Comparison of ENCODE assay signal across 9 cellular contexts in the genomic region with DNA sequence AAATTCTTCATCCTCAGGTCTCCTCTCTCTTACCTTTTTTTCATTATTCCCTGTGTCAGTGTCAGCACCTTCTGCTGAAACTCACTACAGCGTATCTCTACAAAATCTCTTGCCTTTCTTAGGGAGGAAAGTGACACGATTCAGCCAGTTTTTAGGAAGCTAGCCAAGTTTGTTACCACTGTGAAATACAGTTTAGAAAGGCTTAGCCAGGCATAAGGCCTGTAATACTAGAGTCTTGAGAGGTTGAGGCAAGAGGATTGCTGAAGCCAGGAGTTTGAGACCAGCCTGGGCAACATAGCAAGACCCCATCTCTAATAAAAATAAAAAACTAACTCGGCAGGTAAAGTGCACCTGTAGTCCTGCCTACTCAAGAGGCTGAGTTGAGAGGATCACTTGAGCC. TPM values are rescaled to one million over a fixed set of nuclear protein-coding genes. Genes with fewer than 3 reads are reported as not detected.
DNase-seq lines count a peak whose midpoint lies in the region; ATAC-seq, FAIRE-seq and TF ChIP-seq lines count a peak whose summit lies in the region.
"Had no signal": no experiment of that assay in that cellular context is flagged by ENCODE, and none has a peak within 500 bp of the region (broad histone marks: within the 10 kb centered on the region; RNA-seq: fewer than 3 reads in every experiment).

No MANE protein-coding gene starts in this region.

- H3K36me3 Mint-ChIP-seq in HFFc6 (ENCODE audit: low read depth): peaks cover 14% of the 10 kb centered on the region
- H3K36me3 Mint-ChIP-seq in GM23338 (ENCODE audit: low read depth): peaks cover 5% of the 10 kb centered on the region; the same call in 2 of the 3 replicates

- in situ Hi-C loops in astrocyte of the spinal cord (cut with HindIII; ENCODE audit: low sequenced_read_pairs): no loop called here
- in situ Hi-C loops in HepG2 (cut with HindIII; ENCODE audit: extremely low pct_ligation_motif_present, low pct_unique_long_range_greater_than_20kb): no loop called here

- TF ChIP-seq POLR2A in HepG2 (IDR thresholded peaks at IDR 0.05; ENCODE audit: insufficient read depth in 1 of 2, low read depth in 2 of 2, low read length in 2 of 2): no peak
- TF ChIP-seq POLR2A in lower leg skin (IDR thresholded peaks at IDR 0.05): no peak

- POLR2A ChIA-PET in HepG2 (lab: Yijun Ruan, JAX) (interaction anchor here (1.4 kb wide), 1 partner anchor 17 kb away, joined by 4 read pairs; a partner anchor contains a TSS), HEK293T (lab: Yijun Ruan, JAX) (no interaction called here)

- H3K27me3 ChIP-seq in HepG2 (ENCODE audit: control insufficient read depth in 1 of 2, insufficient read depth in 2 of 2, low read length in 2 of 2) (no peaks in the 10 kb centered on the region), GM23338 (ENCODE audit: insufficient read depth) (no peaks in the 10 kb centered on the region)

- H3K4me1 Mint-ChIP-seq in HFFc6 (ENCODE audit: low read depth) (peaks cover 86% of the 10 kb centered on the region), GM23338 (peaks cover 73% of the 10 kb centered on the region)

- no peaks in the 10 kb centered on the region for H3K36me3 ChIP-seq in HepG2 (replicated peaks in 1 of 2; ENCODE audit: control insufficient read depth in 1 of 2, insufficient read depth in 2 of 2, low read length in 2 of 2)
- H3K36me3 ChIP-seq in GM23338 (ENCODE audit: insufficient read depth): no peaks in the 10 kb centered on the region

- H2AFZ ChIP-seq in HepG2 (ENCODE audit: low read length) (no peak overlapping the region), GM23338 (no peak overlapping the region)

- H3F3A ChIP-seq in GM23338 (replicated peaks; ENCODE audit: low read depth): no peaks in the 10 kb centered on the region

- H4K20me1 ChIP-seq in HepG2 (ENCODE audit: insufficient read depth, low read length): peaks cover 37% of the 10 kb centered on the region
- H4K20me1 ChIP-seq in GM23338 (replicated peaks; ENCODE audit: insufficient read depth): peaks cover 12% of the 10 kb centered on the region; the same call in 1 of the 2 replicates

- TF ChIP-seq EP300 in HepG2 (IDR thresholded peaks at IDR 0.05; ENCODE audit: low read depth in 2 of 2, low read length in 2 of 2) (no peak), HepG2 (CRISPR knock-in tag; IDR thresholded peaks at IDR 0.05; ENCODE audit: borderline replicate concordance) (no peak)

- intact Hi-C loops in HepG2 (cut with micrococcal nuclease; ENCODE audit: unreplicated experiment): no loop called here
- intact Hi-C loops in lower leg skin (cut with DNase I; ENCODE audit: low total_unique reads): no loop called here

- WGBS in HepG2 (ENCODE audit: low lambda C conversion rate): 65% methylated on average over 3 of the region's 3 CpGs
- 39 to 45% methylated on average over 3 of the region's 3 CpGs for WGBS in lower leg skin, 2 donors

- H3K4me3 ChIP-seq in AG09309 (ENCODE audit: control insufficient read depth, low read depth, low read length): no peak overlapping the region
- H3K4me3 ChIP-seq in astrocyte of the spinal cord (ENCODE audit: low read depth, low read length): no peak overlapping the region
- no peak overlapping the region for H3K4me3 ChIP-seq in HepG2 (replicated peaks in 1 of 3; ENCODE audit: insufficient read depth in 1 of 3, low read depth in 2 of 3, low read length in 3 of 3)
- H3K4me3 ChIP-seq in lower leg skin (ENCODE audit: low read depth, poor library complexity, severe bottlenecking): no peak overlapping the region
- no peak overlapping the region for H3K4me3 ChIP-seq in GM23338

- no peak overlapping the region for H3K9ac ChIP-seq in HepG2 (ENCODE audit: insufficient read depth, low read depth, low read length)

- H3K9me3 Mint-ChIP-seq in HFFc6 (no peaks in the 10 kb centered on the region), GM23338 (no peaks in the 10 kb centered on the region; the same call in 2 of the 3 replicates)

- H3K79me2 ChIP-seq in HepG2 (ENCODE audit: insufficient read depth, low read length) (peaks cover 99% of the 10 kb centered on the region), GM23338 (replicated peaks; ENCODE audit: insufficient read depth) (peaks cover 100% of the 10 kb centered on the region)

- ATAC-seq in HepG2 (no peak), GM23338 (no peak)
- ATAC-seq in activated CD4-positive, CD25-positive, alpha-beta regulatory T cell treated with anti-CD3 and anti-CD28 coated beads, Interleukin-2, amount 50 U/mL, for 24 hours: no peak

- H3K27ac ChIP-seq in HepG2 (ENCODE audit: extremely low read length, insufficient read depth, low read length) (no peak overlapping the region), GM23338 (ENCODE audit: low read depth) (no peak overlapping the region)

- peak; percentile 24 for DNase-seq in AG09309 (ENCODE audit: low read depth)
- DNase-seq in HFFc6: peak; percentile 66
- DNase-seq in astrocyte of the spinal cord (ENCODE audit: low read depth, low spot score): peak; percentile 81
- DNase-seq in HepG2 (ENCODE audit: low spot score): no peak
- DNase-seq in HEK293T (ENCODE audit: extremely low spot score): no peak
- DNase-seq in lower leg skin (ENCODE audit: low spot score in 2 of 2): no peak
- no peak for DNase-seq in GM23338 (ENCODE audit: low spot score)
- DNase-seq: DMS53 had no signal

- H3K9me3 ChIP-seq in HepG2 (ENCODE audit: low read length): no peaks in the 10 kb centered on the region

- no peak for TF ChIP-seq RAD21 in HepG2 (CRISPR knock-in tag; IDR thresholded peaks at IDR 0.05)

- H3K9me2 ChIP-seq in GM23338 (ENCODE audit: insufficient read depth): no peaks in the 10 kb centered on the region

- peaks cover 1% of the 10 kb centered on the region; the same call in 1 of the 2 replicates for H3K27me3 Mint-ChIP-seq in HFFc6 (ENCODE audit: insufficient read depth)
- H3K27me3 Mint-ChIP-seq in GM23338 (ENCODE audit: insufficient read depth, low read depth, poor library complexity): no peaks in the 10 kb centered on the region

- no TSS peak for BruUV-seq in HepG2 (replicated peaks; lab: Mats Ljungman, UMichigan)

- H3K4me2 ChIP-seq in HepG2 (ENCODE audit: low read depth, low read length) (no peak overlapping the region), GM23338 (no peak overlapping the region)

- CTCF ChIA-PET in HepG2 (lab: Yijun Ruan, JAX; ENCODE audit: low intra/inter-chr PET ratio, low total read pairs): no interaction called here
- CTCF ChIA-PET in HEK293T (lab: Yijun Ruan, JAX): interaction anchor here (0.7 to 0.8 kb wide), 2 partner anchors 133 to 294 kb away, joined by 3 to 7 read pairs; no protein-coding TSS in a partner anchor

- H3K27ac Mint-ChIP-seq in HFFc6: peak overlapping the region; percentile 73
- no peak overlapping the region for H3K27ac Mint-ChIP-seq in GM23338

- H3K4me1 ChIP-seq in HepG2 (ENCODE audit: insufficient read depth, low read length): peaks cover 63% of the 10 kb centered on the region
- H3K4me1 ChIP-seq in GM23338 (ENCODE audit: insufficient read depth): peaks cover 77% of the 10 kb centered on the region

- TF ChIP-seq CTCF in AG09309 (IDR thresholded peaks at IDR 0.05; ENCODE audit: control insufficient read depth, insufficient read depth, low read depth, low read length, missing control alignments): no peak
- no peak for TF ChIP-seq CTCF in HFFc6 (IDR thresholded peaks at IDR 0.05)
- TF ChIP-seq CTCF in astrocyte of the spinal cord (IDR thresholded peaks at IDR 0.05; ENCODE audit: low read depth, low read length): no peak
- no peak for TF ChIP-seq CTCF in HepG2 (CRISPR knock-in tag; IDR thresholded peaks at IDR 0.05)
- no peak for TF ChIP-seq CTCF in lower leg skin (IDR thresholded peaks at IDR 0.05)
- TF ChIP-seq CTCF in GM23338 (conservative IDR thresholded peaks at IDR 0.05; ENCODE audit: low read depth in 2 of 2): no peak

- H3K4me3 Mint-ChIP-seq in HFFc6 (peak overlapping the region; percentile 51), GM23338 (no peak overlapping the region)

- FAIRE-seq in HepG2 (lab: Jason Lieb, UNC): no peak

TF ChIP-seq in HepG2, 621 proteins besides CTCF, POLR2A, EP300 and RAD21 (continues in another document):
- no peak for TF ChIP-seq ZNF883 (CRISPR knock-in tag; IDR thresholded peaks at IDR 0.05; ENCODE audit: not compliant biosample characterization)

TF ChIP-seq in HEK293T, 16 proteins besides CTCF, POLR2A, EP300 and RAD21 (continues in another document):
- TF ChIP-seq L3MBTL2 (conservative IDR thresholded peaks at IDR 0.05): no peak
- no peak for TF ChIP-seq ELF4 (IDR thresholded peaks at IDR 0.05)
- no peak for TF ChIP-seq FOXK2 (IDR thresholded peaks at IDR 0.05)

TF ChIP-seq in GM23338, 12 proteins besides CTCF, POLR2A, EP300 and RAD21 (continues in another document):
- TF ChIP-seq STAT1 (IDR thresholded peaks at IDR 0.05; ENCODE audit: unreplicated experiment) (no peak), EZH2 (IDR thresholded peaks at IDR 0.05; ENCODE audit: low read depth, unreplicated experiment) (no peak)

RNA-seq across cellular contexts. Expression of a gene that starts 16.7 kb away (rescaled TPM):
- total RNA-seq in HFFc6 (2021; fragmentation: NEBNext Ultra II Directional; extraction: Animal tissue kit (Norgen Biotek cat#: 25700)): 10 to 100 TPM; 37.8 to 50.6 (median 44.5) TPM
- total RNA-seq in HepG2 (2016; rRNA removed; fragmentation: Illumina TruSeq; extraction: Trizol) (23.7 and 44.3 TPM in 2 replicates), lower leg skin (10 to 100 TPM; 32.5 to 71.4 (median 43.8) TPM)
- total RNA-seq in HepG2 (2016; cell fraction: cytosol; rRNA removed; fragmentation: Illumina TruSeq; extraction: Trizol; ENCODE audit: low read depth): 8.4 and 8.9 TPM in 2 replicates
- 24.3 and 40.7 TPM in 2 replicates for total RNA-seq in HepG2 (2016; cell fraction: insoluble cytoplasmic fraction; rRNA removed; fragmentation: Illumina TruSeq; extraction: Trizol)
- 35.4 and 36.0 TPM in 2 replicates for total RNA-seq in HepG2 (2016; cell fraction: membrane; rRNA removed; fragmentation: Illumina TruSeq; extraction: Trizol)
- total RNA-seq in HepG2 (2016; cell fraction: nucleus; rRNA removed; fragmentation: Illumina TruSeq; extraction: Trizol): 30.5 and 36.6 TPM in 2 replicates
- polyA plus RNA-seq in HepG2 (2011; rRNA removed) (38.1 and 50.2 TPM in 2 replicates), GM23338 (2016; fragmentation: Nextera tagmentation; extraction: Ambion mirVana) (19.8 and 21.7 TPM in 2 replicates)
- polyA plus RNA-seq in HepG2 (2011; cell fraction: cytosol; rRNA removed): 21.0 and 33.3 TPM in 2 replicates
- 13.6 and 13.8 TPM in 2 replicates for polyA plus RNA-seq in HepG2 (2011; cell fraction: nucleus; rRNA removed)
- 39.0 and 39.2 TPM in 2 replicates for polyA plus RNA-seq in HepG2 (2012)
- 4.5 and 4.8 TPM in 2 replicates for polyA plus RNA-seq in HepG2 (2016; cell fraction: cytosol; fragmentation: Illumina TruSeq; extraction: Trizol; ENCODE audit: low read depth)
- 64.7 and 68.7 TPM in 2 replicates for polyA plus RNA-seq in HepG2 (2016; cell fraction: insoluble cytoplasmic fraction; fragmentation: Illumina TruSeq; extraction: Trizol; ENCODE audit: low read depth)
- polyA plus RNA-seq in HepG2 (2016; cell fraction: membrane; fragmentation: Illumina TruSeq; extraction: Trizol; ENCODE audit: low read depth): 28.9 and 30.3 TPM in 2 replicates
- 40.3 and 41.8 TPM in 2 replicates for polyA plus RNA-seq in HepG2 (2016; cell fraction: nucleus; fragmentation: Illumina TruSeq; extraction: Trizol; ENCODE audit: insufficient read depth, low read depth)
- polyA minus RNA-seq in HepG2 (2011; rRNA and poly(A)+ RNA removed; ENCODE audit: low replicate concordance): 29.3 and 44.7 TPM in 2 replicates
- 31.6 and 41.0 TPM in 2 replicates for polyA minus RNA-seq in HepG2 (2011; cell fraction: cytosol; rRNA and poly(A)+ RNA removed)
- polyA minus RNA-seq in HepG2 (2011; cell fraction: nucleus; rRNA and poly(A)+ RNA removed): 56.5 and 70.6 TPM in 2 replicates
- 59.2 and 65.5 TPM in 2 replicates for total RNA-seq in GM23338 (2014; rRNA removed; shearing (Covaris generic))

Comparison
In these comparisons a context has a peak if more than half of its experiments do, and no peak if none do; other contexts are left out.
1. DNase-seq: peak in AG09309 (single experiment), HFFc6 (single experiment) and astrocyte of the spinal cord (single experiment); none in HepG2 (single experiment), HEK293T (single experiment), lower leg skin (0 of 2) and GM23338 (single experiment).